Comparison of ENCODE assay signal across 1 cellular context in genomic region chrX:153742111-153742510, GRCh38. TPM values are rescaled to one million over a fixed set of nuclear protein-coding genes. Genes with fewer than 3 reads are reported as not detected.
"Had no signal": no experiment of that assay in that cellular context is flagged by ENCODE, and none has a peak within 500 bp of the region (broad histone marks: within the 10 kb centered on the region; RNA-seq: fewer than 3 reads in every experiment).

No MANE protein-coding gene starts in this region.

RNA-seq across cellular contexts. Expression of gene SRPK3, which starts 38.7 kb away (rescaled TPM):
- total RNA-seq: MCF 10A had no signal
